In genomic region chr9:124659099-124659659, GRCh38 we compare ENCODE assay signal across 1 cellular context.
TF ChIP-seq lines count a peak whose summit lies in the region.

No MANE protein-coding gene starts in this region.

TF ChIP-seq in K562, 482 proteins besides CTCF, POLR2A, EP300 and RAD21 (continued from another document and continues in another):
- TF ChIP-seq SMARCC2 (IDR thresholded peaks at IDR 0.05; ENCODE audit: low read depth) = no peak
- TF ChIP-seq ARNT (IDR thresholded peaks at IDR 0.05) = peak in 1 of 2 experiments; percentile 42; a peak in 1 of 4 replicates
- TF ChIP-seq ZBTB43 (CRISPR knock-in tag; IDR thresholded peaks at IDR 0.05) = no peak
- no peak for TF ChIP-seq HOXB6 (CRISPR knock-in tag; IDR thresholded peaks at IDR 0.05; ENCODE audit: borderline replicate concordance)
- TF ChIP-seq NR2C2 (CRISPR knock-in tag; IDR thresholded peaks at IDR 0.05) = no peak
- TF ChIP-seq NR2C2 (tag; IDR thresholded peaks at IDR 0.05) = peak; percentile 64; the same call in 1 of the 2 replicates
- no peak for TF ChIP-seq ZNF239 (CRISPR knock-in tag; IDR thresholded peaks at IDR 0.05)
- no peak for TF ChIP-seq CHD7 (IDR thresholded peaks at IDR 0.05; ENCODE audit: low read depth, low read length)
- TF ChIP-seq MYNN (IDR thresholded peaks at IDR 0.05) = peak; percentile 84
- no peak for TF ChIP-seq MYNN (CRISPR knock-in tag; IDR thresholded peaks at IDR 0.05)
- TF ChIP-seq ZNF3 (CRISPR knock-in tag; IDR thresholded peaks at IDR 0.05) = no peak
- no peak for TF ChIP-seq ERF (CRISPR knock-in tag; IDR thresholded peaks at IDR 0.05)
- no peak for TF ChIP-seq ZBTB49 (CRISPR knock-in tag; IDR thresholded peaks at IDR 0.05; ENCODE audit: borderline replicate concordance)
- TF ChIP-seq GABPB1 (CRISPR knock-in tag; IDR thresholded peaks at IDR 0.05) = no peak
- no peak for TF ChIP-seq ILF3 (IDR thresholded peaks at IDR 0.05; ENCODE audit: borderline replicate concordance)
- TF ChIP-seq ZNF609 (CRISPR knock-in tag; IDR thresholded peaks at IDR 0.05; ENCODE audit: borderline replicate concordance) = no peak
- no peak for TF ChIP-seq NEUROD1 (IDR thresholded peaks at IDR 0.05; ENCODE audit: borderline replicate concordance, low read depth, low read length, partially characterized antibody)
- peak; percentile 43; the same call in 1 of the 2 replicates for TF ChIP-seq CEBPB (tag; IDR thresholded peaks at IDR 0.05)
- TF ChIP-seq CHCHD3 (CRISPR knock-in tag; IDR thresholded peaks at IDR 0.05) = no peak
- TF ChIP-seq NCOA2 (IDR thresholded peaks at IDR 0.05; ENCODE audit: partially characterized antibody in 2 of 2) = no peak
- TF ChIP-seq ZFP1 (CRISPR knock-in tag; IDR thresholded peaks at IDR 0.05) = no peak
- TF ChIP-seq ZNF76 (CRISPR knock-in tag; IDR thresholded peaks at IDR 0.05; ENCODE audit: borderline replicate concordance) = no peak
- no peak for TF ChIP-seq ZNF23 (CRISPR knock-in tag; IDR thresholded peaks at IDR 0.05)
- no peak for TF ChIP-seq TFAM (CRISPR knock-in tag; conservative IDR thresholded peaks at IDR 0.05)
- no peak for TF ChIP-seq ARID4B (CRISPR knock-in tag; IDR thresholded peaks at IDR 0.05)
- TF ChIP-seq ZNF764 (CRISPR knock-in tag; IDR thresholded peaks at IDR 0.05; ENCODE audit: low read depth) = no peak
- peak; percentile 38; the same call in 1 of the 2 replicates for TF ChIP-seq DMBX1 (CRISPR knock-in tag; IDR thresholded peaks at IDR 0.05; ENCODE audit: borderline replicate concordance)
- TF ChIP-seq ZNF57 (CRISPR knock-in tag; IDR thresholded peaks at IDR 0.05) = no peak
- TF ChIP-seq CREBBP (IDR thresholded peaks at IDR 0.05; ENCODE audit: low read depth, low read length) = no peak
- no peak for TF ChIP-seq ZNF212 (CRISPR knock-in tag; IDR thresholded peaks at IDR 0.05)
- TF ChIP-seq ZNF780A (CRISPR knock-in tag; IDR thresholded peaks at IDR 0.05) = no peak
